Comparison of ENCODE assay signal across 29 cellular contexts in the genomic region with DNA sequence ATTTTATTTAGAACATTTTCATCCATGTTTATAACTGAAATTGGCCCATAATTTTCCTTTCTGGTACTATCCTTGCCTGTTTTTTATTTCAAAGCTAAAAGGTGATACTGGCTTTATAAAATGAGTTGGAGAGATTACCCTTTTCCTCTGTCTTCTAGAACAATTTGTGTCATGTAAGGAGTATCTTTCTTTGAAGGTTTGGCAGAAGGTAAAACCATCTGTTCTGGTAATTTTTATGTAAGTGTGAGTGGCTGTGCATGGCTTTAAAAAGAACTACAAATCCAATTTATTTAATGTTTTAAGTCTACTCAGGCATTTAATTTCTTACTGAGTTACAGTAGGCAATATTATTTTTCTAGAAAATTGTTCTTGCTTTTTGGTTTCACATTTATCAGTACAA. TPM values are rescaled to one million over a fixed set of nuclear protein-coding genes. Genes with fewer than 3 reads are reported as not detected.
"Had no signal": no experiment of that assay in that cellular context is flagged by ENCODE, and none has a peak within 500 bp of the region (broad histone marks: within the 10 kb centered on the region; RNA-seq: fewer than 3 reads in every experiment).

No MANE protein-coding gene starts in this region.

- H3K36me3 Mint-ChIP-seq: mesothelial cell of epicardium had no signal

- H3K9me3 Mint-ChIP-seq: activated CD4-positive, alpha-beta memory T cell treated with anti-CD3 and anti-CD28 coated beads, Interleukin-2, amount 10 ng/mL, durations not matched to agents 7 days and 5 days; activated CD4-positive, alpha-beta T cell treated with anti-CD3 and anti-CD28 coated beads, Interleukin-2, amount 10 ng/mL, durations not matched to agents 24 days and 14 days; effector memory CD8-positive, alpha-beta T cell had no signal

- H3K4me1 Mint-ChIP-seq: activated CD4-positive, alpha-beta T cell treated with anti-CD3 and anti-CD28 coated beads, Interleukin-2, amount 10 ng/mL, durations not matched to agents 24 days and 14 days; activated T-helper 17 cell treated with anti-CD3 and anti-CD28 coated beads, Interleukin-2, amount 50 U/mL, for 72 hours; naive thymus-derived CD4-positive, alpha-beta T cell; T-helper 17 cell had no signal

- H3K27ac Mint-ChIP-seq: activated CD4-positive, alpha-beta memory T cell treated with anti-CD3 and anti-CD28 coated beads, Interleukin-2, amount 10 ng/mL, durations not matched to agents 7 days and 5 days; activated CD4-positive, alpha-beta T cell treated with anti-CD3 and anti-CD28 coated beads, Interleukin-2, amount 10 ng/mL, durations not matched to agents 24 days and 14 days; activated T-cell treated with anti-CD3 and anti-CD28 coated beads, Interleukin-2, amount 50 U/mL, for 24 hours; activated T-helper 17 cell treated with anti-CD3 and anti-CD28 coated beads, Interleukin-2, amount 50 U/mL, for 72 hours; effector memory CD8-positive, alpha-beta T cell; mesothelial cell of epicardium; naive thymus-derived CD4-positive, alpha-beta T cell; T-helper 17 cell had no signal

- DNase-seq: activated CD4-positive, alpha-beta memory T cell treated with anti-CD3 and anti-CD28 coated beads, Interleukin-2, amount 10 ng/mL, durations not matched to agents 7 days and 5 days; activated CD4-positive, alpha-beta T cell treated with anti-CD3 and anti-CD28 coated beads, Interleukin-2, amount 10 ng/mL, durations not matched to agents 24 days and 14 days; activated CD4-positive, CD25-positive, alpha-beta regulatory T cell treated with anti-CD3 and anti-CD28 coated beads, Interleukin-2, amount 50 U/mL, for 72 hours; activated CD8-positive, alpha-beta memory T cell treated with anti-CD3 and anti-CD28 coated beads, Interleukin-2, amount 50 U/mL, for 48 hours; activated gamma-delta T cell treated with Interleukin-2 at 50 U/mL for 16 hours; activated naive CD4-positive, alpha-beta T cell treated with anti-CD3 and anti-CD28 coated beads, Interleukin-2, amount 50 U/mL, for 16 hours; activated T-cell treated with anti-CD3 and anti-CD28 coated beads, Interleukin-2, amount 50 U/mL, for 24 hours; amniotic stem cell; central memory CD4-positive, alpha-beta T cell; colonic mucosa; effector memory CD8-positive, alpha-beta T cell; erythroblast; left colon; naive thymus-derived CD4-positive, alpha-beta T cell; psoas muscle; stimulated activated CD4-positive, alpha-beta T cell treated with anti-CD3 and anti-CD28 coated beads, Interleukin-15, amount 100 ng/mL, for 24 hours; stimulated activated CD4-positive, alpha-beta T cell treated with anti-CD3 and anti-CD28 coated beads, Interleukin-2, amount 100 ng/mL, for 24 hours; stimulated activated naive CD4-positive, alpha-beta T cell; T-helper 17 cell; T1000; trophoblast cell had no signal

- H3K4me3 Mint-ChIP-seq: activated CD4-positive, alpha-beta memory T cell treated with anti-CD3 and anti-CD28 coated beads, Interleukin-2, amount 10 ng/mL, durations not matched to agents 7 days and 5 days; activated CD4-positive, alpha-beta T cell treated with anti-CD3 and anti-CD28 coated beads, Interleukin-2, amount 10 ng/mL, durations not matched to agents 24 days and 14 days; activated T-cell treated with anti-CD3 and anti-CD28 coated beads, Interleukin-2, amount 50 U/mL, for 24 hours; activated T-helper 17 cell treated with anti-CD3 and anti-CD28 coated beads, Interleukin-2, amount 50 U/mL, for 72 hours; effector memory CD8-positive, alpha-beta T cell; mesothelial cell of epicardium; naive thymus-derived CD4-positive, alpha-beta T cell; T-helper 17 cell had no signal

- ATAC-seq: activated T-helper 17 cell treated with anti-CD3 and anti-CD28 coated beads, Interleukin-2, amount 50 U/mL, for 72 hours; effector memory CD8-positive, alpha-beta T cell; gastroesophageal sphincter; left colon; naive thymus-derived CD4-positive, alpha-beta T cell; psoas muscle; T-helper 17 cell had no signal

RNA-seq across cellular contexts. Expression of a gene that starts 7.7 kb away (rescaled TPM):
- total RNA-seq: activated CD4-positive, alpha-beta memory T cell treated with anti-CD3 and anti-CD28 coated beads, Interleukin-2, amount 10 ng/mL, durations not matched to agents 7 days and 5 days; activated CD4-positive, alpha-beta T cell treated with anti-CD3 and anti-CD28 coated beads, Interleukin-2, amount 10 ng/mL, durations not matched to agents 24 days and 14 days; activated T-helper 17 cell treated with anti-CD3 and anti-CD28 coated beads, Interleukin-2, amount 50 U/mL, for 72 hours; astrocyte; colonic mucosa; fibroblast of lung; fibroblast of villous mesenchyme; kidney; left colon; liver; mesothelial cell of epicardium; naive thymus-derived CD4-positive, alpha-beta T cell; psoas muscle; T-helper 17 cell had no signal

RNA-seq across cellular contexts. Expression of a gene that starts 24.6 kb away (rescaled TPM):
- total RNA-seq: activated CD4-positive, alpha-beta memory T cell treated with anti-CD3 and anti-CD28 coated beads, Interleukin-2, amount 10 ng/mL, durations not matched to agents 7 days and 5 days; activated CD4-positive, alpha-beta T cell treated with anti-CD3 and anti-CD28 coated beads, Interleukin-2, amount 10 ng/mL, durations not matched to agents 24 days and 14 days; activated T-helper 17 cell treated with anti-CD3 and anti-CD28 coated beads, Interleukin-2, amount 50 U/mL, for 72 hours; naive thymus-derived CD4-positive, alpha-beta T cell; T-helper 17 cell had no signal
